2 cellular contexts compared by ENCODE assay signal in the genomic region with DNA sequence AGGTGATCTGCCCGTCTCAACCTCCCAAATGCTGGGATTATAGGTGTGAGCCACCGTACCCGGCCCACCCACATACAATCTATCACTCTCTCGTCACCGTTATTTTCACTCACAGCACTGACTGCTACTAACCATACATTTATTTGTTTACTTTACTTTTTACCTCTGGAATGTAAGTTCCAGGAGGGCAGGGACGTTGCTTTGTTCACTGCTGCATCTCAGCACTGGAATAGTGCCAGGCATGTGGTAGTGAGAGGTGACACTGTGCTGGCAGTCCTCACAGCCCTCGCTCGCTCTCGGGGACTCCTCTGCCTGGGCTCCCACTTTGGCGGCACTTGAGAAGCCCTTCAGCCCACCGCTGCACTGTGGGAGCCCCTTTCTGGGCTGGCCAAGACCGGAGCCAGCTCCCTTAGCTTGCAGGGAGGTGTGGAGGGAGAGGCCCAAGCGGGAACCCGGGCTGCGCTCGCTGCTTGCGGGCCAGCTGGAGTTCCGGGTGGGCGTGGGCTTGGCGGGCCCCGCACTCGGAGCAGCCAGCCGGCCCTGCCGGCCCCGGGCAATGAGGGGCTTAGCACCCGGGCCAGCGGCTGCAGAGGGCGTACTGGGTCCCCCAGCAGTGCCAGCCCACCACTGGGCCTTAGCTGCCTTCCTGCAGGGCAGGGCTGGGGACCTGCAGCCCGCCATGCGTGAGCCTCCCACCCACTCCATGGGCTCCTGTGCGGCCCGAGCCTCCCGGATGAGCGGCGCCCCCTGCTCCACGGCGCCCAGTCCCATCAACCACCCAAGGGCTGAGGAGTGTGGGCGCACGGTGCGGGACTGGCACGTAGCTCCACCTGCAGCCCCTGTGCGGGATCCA. TPM values are rescaled to one million over a fixed set of nuclear protein-coding genes. Genes with fewer than 3 reads are reported as not detected.
"Had no signal": no experiment of that assay in that cellular context is flagged by ENCODE, and none has a peak within 500 bp of the region (broad histone marks: within the 10 kb centered on the region; RNA-seq: fewer than 3 reads in every experiment).

No MANE protein-coding gene starts in this region.

RNA-seq across cellular contexts. Expression of a gene that starts 20.8 kb away (rescaled TPM):
- total RNA-seq: GM23248, HT-29 had no signal
- polyA plus RNA-seq: GM23248 had no signal
